1 cellular context compared by ENCODE assay signal in the genomic region with DNA sequence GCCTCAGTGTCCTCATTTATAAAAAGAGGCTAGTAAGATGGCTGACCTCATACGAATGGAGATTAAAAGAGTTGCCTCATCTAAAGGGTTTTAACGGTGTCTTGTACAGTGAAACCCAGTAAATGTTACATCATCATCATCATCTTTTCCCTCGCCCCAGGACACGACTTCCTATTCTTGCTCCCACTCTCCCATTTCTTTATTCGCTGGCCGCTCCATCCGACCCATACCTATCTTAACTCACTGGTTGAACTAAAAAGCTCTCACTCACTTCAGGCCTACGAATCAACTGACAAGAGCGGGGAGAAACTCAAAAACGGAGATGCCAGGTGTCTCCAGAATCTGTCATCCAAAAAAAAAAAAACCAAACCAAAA.
TF ChIP-seq lines count a peak whose summit lies in the region.

No MANE protein-coding gene starts in this region.

TF ChIP-seq in HCT116, 20 proteins besides CTCF, POLR2A, EP300 and RAD21:
- TF ChIP-seq SIN3A (IDR thresholded peaks at IDR 0.05; ENCODE audit: low read depth): no peak
- no peak for TF ChIP-seq CBX3 (IDR thresholded peaks at IDR 0.05; ENCODE audit: low read depth)
- no peak for TF ChIP-seq EZH2 (IDR thresholded peaks at IDR 0.05)
- TF ChIP-seq, protein P1, sequence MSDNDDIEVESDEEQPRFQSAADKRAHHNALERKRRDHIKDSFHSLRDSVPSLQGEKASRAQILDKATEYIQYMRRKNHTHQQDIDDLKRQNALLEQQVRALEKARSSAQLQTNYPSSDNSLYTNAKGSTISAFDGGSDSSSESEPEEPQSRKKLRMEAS (IDR thresholded peaks at IDR 0.05): no peak
- no peak for TF ChIP-seq FOSL1 (IDR thresholded peaks at IDR 0.05; ENCODE audit: low read depth)
- TF ChIP-seq SRF (IDR thresholded peaks at IDR 0.05; ENCODE audit: low read depth): no peak
- TF ChIP-seq SP1 (IDR thresholded peaks at IDR 0.05; ENCODE audit: low read depth): no peak
- TF ChIP-seq YY1 (IDR thresholded peaks at IDR 0.05; ENCODE audit: extremely low read depth, insufficient replicate concordance, low read depth, low read length): no peak
- TF ChIP-seq ZFX (IDR thresholded peaks at IDR 0.05): no peak; the same call in 1 of the 2 replicates
- no peak for TF ChIP-seq ZNF274 (IDR thresholded peaks at IDR 0.05; ENCODE audit: low read depth, low read length)
- no peak for TF ChIP-seq EZH2phosphoT487 (IDR thresholded peaks at IDR 0.05; ENCODE audit: borderline replicate concordance)
- TF ChIP-seq, protein P2, sequence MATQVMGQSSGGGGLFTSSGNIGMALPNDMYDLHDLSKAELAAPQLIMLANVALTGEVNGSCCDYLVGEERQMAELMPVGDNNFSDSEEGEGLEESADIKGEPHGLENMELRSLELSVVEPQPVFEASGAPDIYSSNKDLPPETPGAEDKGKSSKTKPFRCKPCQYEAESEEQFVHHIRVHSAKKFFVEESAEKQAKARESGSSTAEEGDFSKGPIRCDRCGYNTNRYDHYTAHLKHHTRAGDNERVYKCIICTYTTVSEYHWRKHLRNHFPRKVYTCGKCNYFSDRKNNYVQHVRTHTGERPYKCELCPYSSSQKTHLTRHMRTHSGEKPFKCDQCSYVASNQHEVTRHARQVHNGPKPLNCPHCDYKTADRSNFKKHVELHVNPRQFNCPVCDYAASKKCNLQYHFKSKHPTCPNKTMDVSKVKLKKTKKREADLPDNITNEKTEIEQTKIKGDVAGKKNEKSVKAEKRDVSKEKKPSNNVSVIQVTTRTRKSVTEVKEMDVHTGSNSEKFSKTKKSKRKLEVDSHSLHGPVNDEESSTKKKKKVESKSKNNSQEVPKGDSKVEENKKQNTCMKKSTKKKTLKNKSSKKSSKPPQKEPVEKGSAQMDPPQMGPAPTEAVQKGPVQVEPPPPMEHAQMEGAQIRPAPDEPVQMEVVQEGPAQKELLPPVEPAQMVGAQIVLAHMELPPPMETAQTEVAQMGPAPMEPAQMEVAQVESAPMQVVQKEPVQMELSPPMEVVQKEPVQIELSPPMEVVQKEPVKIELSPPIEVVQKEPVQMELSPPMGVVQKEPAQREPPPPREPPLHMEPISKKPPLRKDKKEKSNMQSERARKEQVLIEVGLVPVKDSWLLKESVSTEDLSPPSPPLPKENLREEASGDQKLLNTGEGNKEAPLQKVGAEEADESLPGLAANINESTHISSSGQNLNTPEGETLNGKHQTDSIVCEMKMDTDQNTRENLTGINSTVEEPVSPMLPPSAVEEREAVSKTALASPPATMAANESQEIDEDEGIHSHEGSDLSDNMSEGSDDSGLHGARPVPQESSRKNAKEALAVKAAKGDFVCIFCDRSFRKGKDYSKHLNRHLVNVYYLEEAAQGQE (IDR thresholded peaks at IDR 0.05; ENCODE audit: low read depth): no peak
- no peak for TF ChIP-seq CEBPB (IDR thresholded peaks at IDR 0.05; ENCODE audit: low read depth)
TF ChIP-seq in HCT116: peak in this region for 0.
